Comparison of ENCODE assay signal across 8 cellular contexts in genomic region chr1:23743287-23744052, GRCh38. TPM values are rescaled to one million over a fixed set of nuclear protein-coding genes. Genes with fewer than 3 reads are reported as not detected.
DNase-seq lines count a peak whose midpoint lies in the region; ATAC-seq lines count a peak whose summit lies in the region.

Gene ELOA (plus strand): TSS chr1:23743471. CDS start chr1:23743504, 33 bp downstream.

- H3K9ac ChIP-seq in SK-N-MC (ENCODE audit: insufficient read length), result peak within 1 kb of the TSS; percentile 85

- H3K4me3 Mint-ChIP-seq in activated naive CD4-positive, alpha-beta T cell treated with anti-CD3 and anti-CD28 coated beads for 36 hours, result peak within 1 kb of the TSS; percentile 88

- peaks cover 7% of the 10 kb centered on the region for H3K36me3 Mint-ChIP-seq in activated naive CD4-positive, alpha-beta T cell treated with anti-CD3 and anti-CD28 coated beads for 36 hours (ENCODE audit: low read depth)

- CTCF ChIA-PET in activated naive CD4-positive, alpha-beta T cell treated with anti-CD3 and anti-CD28 coated beads for 36 hours (lab: Charles Lee), result interaction anchor here (0.6 to 1.6 kb wide), 7 partner anchors 8 to 203 kb away, joined by 3 to 6 read pairs (median 4); no protein-coding TSS in a partner anchor

- H3K36me3 ChIP-seq in SK-N-MC (ENCODE audit: insufficient read depth, low read length), result peaks cover 13% of the 10 kb centered on the region

- H3K4me1 Mint-ChIP-seq in activated naive CD4-positive, alpha-beta T cell treated with anti-CD3 and anti-CD28 coated beads for 36 hours (ENCODE audit: low read depth), result peaks cover 42% of the 10 kb centered on the region

- H3K9me3 ChIP-seq in SK-N-MC (ENCODE audit: low read depth, low read length), result no peaks in the 10 kb centered on the region

- peak within 1 kb of the TSS; percentile 55 for H3K27ac ChIP-seq in SK-N-MC
- peak within 1 kb of the TSS; percentile 77 for H3K27ac ChIP-seq in temporal lobe (ENCODE audit: low read depth, low read length)

- intact Hi-C loops in activated naive CD4-positive, alpha-beta T cell treated with anti-CD3 and anti-CD28 coated beads for 36 hours (cut with micrococcal nuclease), result loop anchor here (1.0 to 10.0 kb wide), 5 partner anchors 23 to 379 kb away; partner anchors contain the start of genes E2F2, PITHD1, RPL11 and ZNF436

- H3K27me3 Mint-ChIP-seq in activated naive CD4-positive, alpha-beta T cell treated with anti-CD3 and anti-CD28 coated beads for 36 hours (ENCODE audit: low read depth), result no peaks in the 10 kb centered on the region

- peak within 1 kb of the TSS; percentile 78 for H3K4me3 ChIP-seq in SK-N-MC

- H3K9me3 Mint-ChIP-seq in activated naive CD4-positive, alpha-beta T cell treated with anti-CD3 and anti-CD28 coated beads for 36 hours, result no peaks in the 10 kb centered on the region

- peak; percentile 78 for ATAC-seq in GM21381 (IDR thresholded peaks at IDR 0.05; ENCODE audit: unreplicated experiment)

- DNase-seq in DMS53 treated with DMSO at 0.1 percent for 48 hours (lab: John Stamatoyannopoulos, UW; ENCODE audit: unreplicated experiment) (peak; percentile 48), HuH-7.5 (ENCODE audit: low spot score) (peak; percentile 78), SK-N-MC (ENCODE audit: low read depth, low spot score) (no peak), globus pallidus (ENCODE audit: low spot score) (peak; percentile 68), occipital lobe (lab: John Stamatoyannopoulos, UW) (peak; percentile 62)
- DNase-seq in activated naive CD4-positive, alpha-beta T cell treated with anti-CD3 and anti-CD28 coated beads for 36 hours, result peak; percentile 79

- H3K27ac Mint-ChIP-seq in activated naive CD4-positive, alpha-beta T cell treated with anti-CD3 and anti-CD28 coated beads for 36 hours, result peak within 1 kb of the TSS; percentile 85

RNA-seq across cellular contexts. Expression of gene ELOA, which starts in this region (rescaled TPM):
- total RNA-seq in activated naive CD4-positive, alpha-beta T cell treated with anti-CD3 and anti-CD28 coated beads for 36 hours, result 10 to 100 TPM; 21.8 to 22.6 TPM
- total RNA-seq in occipital lobe, result 23.7 TPM
- total RNA-seq in temporal lobe, result 20.7 TPM
